Comparison of ENCODE assay signal across 8 cellular contexts in genomic region chr14:24146622-24146977, GRCh38. TPM values are rescaled to one million over a fixed set of nuclear protein-coding genes. Genes with fewer than 3 reads are reported as not detected.
A peak's percentile ranks its signal among the peaks of the same experiment; 100 is the strongest.
DNase-seq lines count a peak whose midpoint lies in the region; ATAC-seq and TF ChIP-seq lines count a peak whose summit lies in the region.

No MANE protein-coding gene starts in this region.

- ATAC-seq in HG02885 (IDR thresholded peaks at IDR 0.05; ENCODE audit: poor library complexity, unreplicated experiment) = peak; percentile 69
- ATAC-seq in left ventricle myocardium superior = peak; percentile 87

- H3K4me3 ChIP-seq in prostate gland = peak overlapping the region; percentile 68 to 92
- peak overlapping the region; percentile 56 for H3K4me3 ChIP-seq in urinary bladder (ENCODE audit: low read depth, low read length)

- no peaks in the 10 kb centered on the region for H3K9me3 ChIP-seq in prostate gland

- TF ChIP-seq POLR2A in GM15510 (IDR thresholded peaks at IDR 0.05; ENCODE audit: borderline replicate concordance, extremely low read depth, insufficient read length) (peak; percentile 24), prostate gland (IDR thresholded peaks at IDR 0.05) (no peak)

- H3K9me3 Mint-ChIP-seq in T-helper 1 cell treated with Interleukin-12 subunit alpha and Interleukin-12 subunit beta and Interleukin-4 antibody, amounts not matched to agents 30 μg/mL and 1 μg/mL, for 36 hours = no peaks in the 10 kb centered on the region

- H3K4me1 ChIP-seq in prostate gland (replicated peaks) (peaks cover 11% of the 10 kb centered on the region), urinary bladder (ENCODE audit: insufficient read depth) (no peaks in the 10 kb centered on the region)

- H3K4me3 Mint-ChIP-seq in T-helper 1 cell treated with Interleukin-12 subunit alpha and Interleukin-12 subunit beta and Interleukin-4 antibody, amounts not matched to agents 30 μg/mL and 1 μg/mL, for 36 hours = peak overlapping the region; percentile 99

- WGBS in prostate gland = under 1% methylated on average over 17 of the region's 17 CpGs
- WGBS in urinary bladder = under 1% methylated on average over 17 of the region's 17 CpGs

- H3K4me1 Mint-ChIP-seq in T-helper 1 cell treated with Interleukin-12 subunit alpha and Interleukin-12 subunit beta and Interleukin-4 antibody, amounts not matched to agents 30 μg/mL and 1 μg/mL, for 36 hours (ENCODE audit: low read depth) = peaks cover 51% of the 10 kb centered on the region

- H3K36me3 Mint-ChIP-seq in T-helper 1 cell treated with Interleukin-12 subunit alpha and Interleukin-12 subunit beta and Interleukin-4 antibody, amounts not matched to agents 30 μg/mL and 1 μg/mL, for 36 hours (ENCODE audit: low read depth) = peaks cover 62% of the 10 kb centered on the region

- intact Hi-C loops in left ventricle myocardium superior (cut with micrococcal nuclease) = no loop called here
- intact Hi-C loops in prostate gland (cut with DNase I) = no loop called here

- H3K36me3 ChIP-seq in prostate gland = peaks cover 1 to 13% of the 10 kb centered on the region in 2 donors
- peaks cover 4% of the 10 kb centered on the region for H3K36me3 ChIP-seq in urinary bladder (ENCODE audit: insufficient read depth)

- TF ChIP-seq CTCF in prostate gland (IDR thresholded peaks at IDR 0.05) = no peak

- no peaks in the 10 kb centered on the region for H3K27me3 Mint-ChIP-seq in T-helper 1 cell treated with Interleukin-12 subunit alpha and Interleukin-12 subunit beta and Interleukin-4 antibody, amounts not matched to agents 30 μg/mL and 1 μg/mL, for 36 hours (ENCODE audit: low read depth)

- H3K27ac ChIP-seq in prostate gland (peak overlapping the region; percentile 92 to 94), urinary bladder (ENCODE audit: low read depth) (peak overlapping the region; percentile 87)

- peak; percentile 94 for DNase-seq in NCI-H146 treated with DMSO at 0.1 percent for 48 hours (lab: John Stamatoyannopoulos, UW; ENCODE audit: unreplicated experiment)
- peak in 55 of 56 donors; percentile 48 to 92 (median 82) for DNase-seq in amygdala (lab: John Stamatoyannopoulos, UW)
- DNase-seq in left ventricle myocardium superior = peak; percentile 95
- peak; percentile 92 for DNase-seq in prostate gland (ENCODE audit: low spot score)

- H3K27me3 ChIP-seq in prostate gland (replicated peaks; ENCODE audit: insufficient read depth) = no peaks in the 10 kb centered on the region

- peak overlapping the region; percentile 99 for H3K27ac Mint-ChIP-seq in T-helper 1 cell treated with Interleukin-12 subunit alpha and Interleukin-12 subunit beta and Interleukin-4 antibody, amounts not matched to agents 30 μg/mL and 1 μg/mL, for 36 hours

RNA-seq across cellular contexts. Expression of gene PSME2, which starts 0.2 kb away (rescaled TPM):
- total RNA-seq in left ventricle myocardium superior (92.6 TPM), prostate gland (10 to 100 TPM; 34.5 to 89.3 TPM), urinary bladder (67.9 TPM)
- polyA plus RNA-seq in urinary bladder = 97.7 TPM

RNA-seq across cellular contexts. Expression of gene RNF31, which starts 0.7 kb away (rescaled TPM):
- 42.8 TPM for total RNA-seq in left ventricle myocardium superior
- 10 to 100 TPM; 73.8 to 76.9 TPM for total RNA-seq in prostate gland
- 30.8 TPM for total RNA-seq in urinary bladder
- polyA plus RNA-seq in urinary bladder = 45.8 TPM

RNA-seq across cellular contexts. Expression of gene EMC9, which starts 5.2 kb away (rescaled TPM):
- total RNA-seq in left ventricle myocardium superior = 16.4 TPM
- 10 to 100 TPM; 13.1 to 13.6 TPM for total RNA-seq in prostate gland
- 5.0 TPM for total RNA-seq in urinary bladder
- 24.4 TPM for polyA plus RNA-seq in urinary bladder

RNA-seq across cellular contexts. Expression of gene PSME1, which starts 10.6 kb away (rescaled TPM):
- total RNA-seq in left ventricle myocardium superior (137 TPM), prostate gland (100 to 1,000 TPM in 1 of 2 donors, 10 to 100 TPM in 1; 85.4 to 213 TPM), urinary bladder (78.0 TPM)
- polyA plus RNA-seq in urinary bladder = 214 TPM

RNA-seq across cellular contexts. Expression of gene IRF9, which starts 14.5 kb away (rescaled TPM):
- total RNA-seq in left ventricle myocardium superior (27.6 TPM), prostate gland (10 to 100 TPM; 61.5 to 82.9 TPM), urinary bladder (56.8 TPM)
- 106 TPM for polyA plus RNA-seq in urinary bladder

Comparison
In these comparisons a context has a peak if more than half of its experiments do, and no peak if none do; other contexts are left out.
1. Peak in every context shown above with its lines: DNase-seq, ATAC-seq, H3K4me3 ChIP-seq and H3K27ac ChIP-seq.